Comparison of ENCODE assay signal across 23 cellular contexts in the genomic region with DNA sequence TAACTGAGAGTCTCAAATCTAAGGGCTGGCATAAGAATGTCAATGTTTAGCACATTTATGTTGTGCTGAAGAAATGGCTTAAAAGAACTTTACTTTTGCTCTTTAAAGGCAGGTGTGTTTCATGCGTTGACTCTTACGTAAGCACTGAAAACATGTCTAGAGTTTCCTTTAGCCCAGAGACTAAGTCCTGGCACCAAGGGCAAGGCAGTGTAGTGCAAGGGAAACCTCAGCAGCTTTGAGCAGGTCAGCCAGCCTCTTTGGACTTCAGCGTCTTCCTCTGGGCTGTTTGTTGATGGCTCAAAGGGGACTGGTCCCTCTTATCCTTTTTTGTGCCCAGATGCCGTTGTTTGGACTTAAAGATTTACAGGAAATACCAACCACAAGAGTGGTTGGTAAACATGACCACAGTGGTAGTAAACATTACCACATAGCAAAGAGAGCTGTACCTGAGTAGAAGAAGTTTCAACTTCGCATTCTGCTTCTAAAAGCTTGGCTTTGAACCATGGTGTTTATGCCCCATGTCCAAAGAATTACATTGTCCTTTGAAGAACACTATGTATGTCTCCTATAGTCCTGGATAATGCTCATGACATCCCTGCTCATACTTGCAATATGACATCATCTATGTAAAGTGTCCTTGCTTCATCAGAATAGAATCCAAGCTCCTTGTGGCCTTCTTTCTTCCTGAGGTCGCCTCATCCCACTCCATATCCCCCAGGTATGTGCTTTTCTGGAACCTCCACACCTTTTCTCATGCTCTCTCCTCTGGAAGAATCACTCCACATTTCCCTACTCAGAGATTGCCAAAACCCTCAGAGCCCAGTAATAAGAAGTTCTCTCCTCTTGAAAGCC. TPM values are rescaled to one million over a fixed set of nuclear protein-coding genes. Genes with fewer than 3 reads are reported as not detected.
DNase-seq lines count a peak whose midpoint lies in the region; ATAC-seq, FAIRE-seq and TF ChIP-seq lines count a peak whose summit lies in the region.
"Had no signal": no experiment of that assay in that cellular context is flagged by ENCODE, and none has a peak within 500 bp of the region (broad histone marks: within the 10 kb centered on the region; RNA-seq: fewer than 3 reads in every experiment).

No MANE protein-coding gene starts in this region.

- TF ChIP-seq CTCF in HepG2 (CRISPR knock-in tag; IDR thresholded peaks at IDR 0.05) (no peak), right lobe of liver (IDR thresholded peaks at IDR 0.05) (no peak), RWPE2 (IDR thresholded peaks at IDR 0.05; ENCODE audit: poor library complexity, severe bottlenecking) (no peak)

- intact Hi-C loops in HepG2 (cut with micrococcal nuclease; ENCODE audit: unreplicated experiment) (no loop called here), right lobe of liver (cut with DNase I) (no loop called here)

- no peaks in the 10 kb centered on the region for H3K36me3 ChIP-seq in HepG2 (replicated peaks in 1 of 2; ENCODE audit: control insufficient read depth in 1 of 2, insufficient read depth in 2 of 2, low read length in 2 of 2)
- H3K36me3 ChIP-seq in right lobe of liver, result no peaks in the 10 kb centered on the region
- H3K36me3 ChIP-seq in RWPE2 (ENCODE audit: low read depth), result no peaks in the 10 kb centered on the region

- no peak overlapping the region for H3K4me3 ChIP-seq in HepG2 (replicated peaks in 1 of 3; ENCODE audit: insufficient read depth in 1 of 3, low read depth in 2 of 3, low read length in 3 of 3)
- no peak overlapping the region for H3K4me3 ChIP-seq in right lobe of liver
- no peak overlapping the region for H3K4me3 ChIP-seq in RWPE2 (ENCODE audit: severe bottlenecking)
- H3K4me3 ChIP-seq: BLaER1, PC-9, SK-N-MC had no signal

- H3K27me3 ChIP-seq in HepG2 (ENCODE audit: control insufficient read depth in 1 of 2, insufficient read depth in 2 of 2, low read length in 2 of 2), result peaks cover 0 to 4% of the 10 kb centered on the region in 2 experiments; a peak in 2 of 5 replicates
- H3K27me3 ChIP-seq in right lobe of liver, result no peaks in the 10 kb centered on the region
- H3K27me3 ChIP-seq in RWPE2 (ENCODE audit: insufficient read depth, poor library complexity, severe bottlenecking), result no peaks in the 10 kb centered on the region
- H3K27me3 ChIP-seq: BLaER1 had no signal

- DNase-seq in HepG2 (ENCODE audit: low spot score), result no peak
- DNase-seq in right lobe of liver, result no peak
- no peak for DNase-seq in RWPE2 (ENCODE audit: low spot score)
- DNase-seq in kidney tubule cell (ENCODE audit: low spot score), result peak; percentile 68
- DNase-seq in effector CD4-positive, alpha-beta T cell, result no peak
- DNase-seq in islet precursor cell, result no peak
- DNase-seq in pons (ENCODE audit: low spot score), result no peak
- DNase-seq: CD8-positive, alpha-beta T cell; DND-41; MM.1S; NCI-H1092 treated with DMSO at 0.1 percent for 48 hours; NCI-H1694; NCI-H345; NCI-H774; PC-9 had no signal

- no peak overlapping the region for H3K9ac ChIP-seq in HepG2 (ENCODE audit: insufficient read depth, low read depth, low read length)
- H3K9ac ChIP-seq: BLaER1, KMS-11 had no signal

- no peaks in the 10 kb centered on the region for H4K20me1 ChIP-seq in HepG2 (ENCODE audit: insufficient read depth, low read length)

- H3K4me2 ChIP-seq in HepG2 (ENCODE audit: low read depth, low read length), result no peak overlapping the region
- H3K4me2 ChIP-seq: BLaER1, KMS-11, PC-9 had no signal

- no peak overlapping the region for H3K27ac ChIP-seq in HepG2 (ENCODE audit: extremely low read length, insufficient read depth, low read length)
- no peak overlapping the region for H3K27ac ChIP-seq in right lobe of liver
- peak overlapping the region; percentile 96 for H3K27ac ChIP-seq in RWPE2 (ENCODE audit: poor library complexity, severe bottlenecking)
- H3K27ac ChIP-seq: BLaER1, KMS-11, PC-9, SK-N-MC had no signal

- POLR2A ChIA-PET in HepG2 (lab: Yijun Ruan, JAX), result no interaction called here

- H2AFZ ChIP-seq in HepG2 (ENCODE audit: low read length), result no peak overlapping the region
- H2AFZ ChIP-seq: PC-9 had no signal

- no peaks in the 10 kb centered on the region for H3K4me1 ChIP-seq in HepG2 (ENCODE audit: insufficient read depth, low read length)
- H3K4me1 ChIP-seq in right lobe of liver, result no peaks in the 10 kb centered on the region
- H3K4me1 ChIP-seq in RWPE2 (ENCODE audit: insufficient read depth, poor library complexity, severe bottlenecking), result peaks cover 66% of the 10 kb centered on the region

- no peaks in the 10 kb centered on the region for H3K9me3 ChIP-seq in HepG2 (ENCODE audit: low read length)
- H3K9me3 ChIP-seq in right lobe of liver, result no peaks in the 10 kb centered on the region
- no peaks in the 10 kb centered on the region for H3K9me3 ChIP-seq in RWPE2 (ENCODE audit: severe bottlenecking)

- no peak for FAIRE-seq in HepG2 (lab: Jason Lieb, UNC)
- FAIRE-seq: D721Med, GM12892, H1 had no signal

- WGBS in HepG2 (ENCODE audit: low lambda C conversion rate), result 11% methylated on average over 6 of the region's 6 CpGs
- WGBS in right lobe of liver (ENCODE audit: insufficient coverage, low coverage, low lambda C conversion rate, missing lambda C conversion rate), result 60% methylated on average over 5 of the region's 6 CpGs

- BruUV-seq in HepG2 (replicated peaks; lab: Mats Ljungman, UMichigan), result no TSS peak

- in situ Hi-C loops in HepG2 (cut with HindIII; ENCODE audit: extremely low pct_ligation_motif_present, low pct_unique_long_range_greater_than_20kb), result no loop called here

- no peak for TF ChIP-seq RAD21 in HepG2 (CRISPR knock-in tag; IDR thresholded peaks at IDR 0.05)

- no peaks in the 10 kb centered on the region for H3K79me2 ChIP-seq in HepG2 (ENCODE audit: insufficient read depth, low read length)

- TF ChIP-seq EP300 in HepG2 (IDR thresholded peaks at IDR 0.05; ENCODE audit: low read depth in 2 of 2, low read length in 2 of 2) (no peak), HepG2 (CRISPR knock-in tag; IDR thresholded peaks at IDR 0.05; ENCODE audit: borderline replicate concordance) (no peak)

- ATAC-seq in HepG2 (no peak), right lobe of liver (no peak), RWPE2 (ENCODE audit: low read depth) (no peak), SK-N-SH treated with all-trans-retinoic acid at 6 μM for 48 hours (no peak)
- ATAC-seq: CD8-positive, alpha-beta T cell; Right ventricle myocardium inferior had no signal

- CTCF ChIA-PET in HepG2 (lab: Yijun Ruan, JAX; ENCODE audit: low intra/inter-chr PET ratio, low total read pairs), result no interaction called here

- TF ChIP-seq POLR2A in HepG2 (IDR thresholded peaks at IDR 0.05; ENCODE audit: insufficient read depth in 1 of 2, low read depth in 2 of 2, low read length in 2 of 2) (no peak), right lobe of liver (IDR thresholded peaks at IDR 0.05) (no peak)

TF ChIP-seq in HepG2, 621 proteins besides CTCF, POLR2A, EP300 and RAD21:
- 0 out of 2 replicates have a peak, but pooled peaks have one; percentile 31 for TF ChIP-seq ATF7 (IDR thresholded peaks at IDR 0.05)
- no peak for TF ChIP-seq ATF7 (CRISPR knock-in tag; IDR thresholded peaks at IDR 0.05)
- no peak for TF ChIP-seq ZNF20 (CRISPR knock-in tag; IDR thresholded peaks at IDR 0.05)

TF ChIP-seq in SK-N-SH treated with all-trans-retinoic acid at 6 μM for 48 hours, 23 proteins besides CTCF, POLR2A, EP300 and RAD21:
- TF ChIP-seq CSDC2 (CRISPR knock-in tag; IDR thresholded peaks at IDR 0.05) (no peak), TOX (CRISPR knock-in tag; IDR thresholded peaks at IDR 0.05; ENCODE audit: borderline replicate concordance) (no peak), ZFP3 (CRISPR knock-in tag; IDR thresholded peaks at IDR 0.05) (no peak), ESRRG (CRISPR knock-in tag; IDR thresholded peaks at IDR 0.05) (no peak), ZNF565 (CRISPR knock-in tag; conservative IDR thresholded peaks at IDR 0.05; ENCODE audit: low read depth) (no peak)
- TF ChIP-seq, protein P1, sequence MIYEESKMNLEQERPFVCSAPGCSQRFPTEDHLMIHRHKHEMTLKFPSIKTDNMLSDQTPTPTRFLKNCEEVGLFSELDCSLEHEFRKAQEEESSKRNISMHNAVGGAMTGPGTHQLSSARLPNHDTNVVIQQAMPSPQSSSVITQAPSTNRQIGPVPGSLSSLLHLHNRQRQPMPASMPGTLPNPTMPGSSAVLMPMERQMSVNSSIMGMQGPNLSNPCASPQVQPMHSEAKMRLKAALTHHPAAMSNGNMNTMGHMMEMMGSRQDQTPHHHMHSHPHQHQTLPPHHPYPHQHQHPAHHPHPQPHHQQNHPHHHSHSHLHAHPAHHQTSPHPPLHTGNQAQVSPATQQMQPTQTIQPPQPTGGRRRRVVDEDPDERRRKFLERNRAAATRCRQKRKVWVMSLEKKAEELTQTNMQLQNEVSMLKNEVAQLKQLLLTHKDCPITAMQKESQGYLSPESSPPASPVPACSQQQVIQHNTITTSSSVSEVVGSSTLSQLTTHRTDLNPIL (CRISPR knock-in tag; IDR thresholded peaks at IDR 0.05; ENCODE audit: low read depth), result no peak

RNA-seq across cellular contexts. Expression of gene TENM4, which starts 23.5 kb away (rescaled TPM):
- total RNA-seq in HepG2 (2016; rRNA removed; fragmentation: Illumina TruSeq; extraction: Trizol), result not detected in 2 replicates
- total RNA-seq in HepG2 (2016; cell fraction: cytosol; rRNA removed; fragmentation: Illumina TruSeq; extraction: Trizol; ENCODE audit: low read depth), result not detected in 2 replicates
- not detected in 2 replicates for total RNA-seq in HepG2 (2016; cell fraction: insoluble cytoplasmic fraction; rRNA removed; fragmentation: Illumina TruSeq; extraction: Trizol)
- not detected in 2 replicates for total RNA-seq in HepG2 (2016; cell fraction: membrane; rRNA removed; fragmentation: Illumina TruSeq; extraction: Trizol)
- not detected in 2 replicates for total RNA-seq in HepG2 (2016; cell fraction: nucleus; rRNA removed; fragmentation: Illumina TruSeq; extraction: Trizol)
- polyA plus RNA-seq in HepG2 (2011; rRNA removed), result under 0.01 TPM in 1 of 2 replicates, not detected in the other
- polyA plus RNA-seq in HepG2 (2011; cell fraction: cytosol; rRNA removed), result not detected in 2 replicates
- polyA plus RNA-seq in HepG2 (2011; cell fraction: nucleus; rRNA removed), result not detected in 2 replicates
- polyA plus RNA-seq in HepG2 (2012), result not detected in 2 replicates
- not detected in 2 replicates for polyA plus RNA-seq in HepG2 (2016; cell fraction: cytosol; fragmentation: Illumina TruSeq; extraction: Trizol; ENCODE audit: low read depth)
- not detected in 2 replicates for polyA plus RNA-seq in HepG2 (2016; cell fraction: insoluble cytoplasmic fraction; fragmentation: Illumina TruSeq; extraction: Trizol; ENCODE audit: low read depth)
- polyA plus RNA-seq in HepG2 (2016; cell fraction: membrane; fragmentation: Illumina TruSeq; extraction: Trizol; ENCODE audit: low read depth), result not detected in 2 replicates
- polyA plus RNA-seq in HepG2 (2016; cell fraction: nucleus; fragmentation: Illumina TruSeq; extraction: Trizol; ENCODE audit: insufficient read depth, low read depth), result not detected in 2 replicates
- 0.07 TPM in 1 of 2 replicates, not detected in the other for polyA minus RNA-seq in HepG2 (2011; rRNA and poly(A)+ RNA removed; ENCODE audit: low replicate concordance)
- not detected in 2 replicates for polyA minus RNA-seq in HepG2 (2011; cell fraction: cytosol; rRNA and poly(A)+ RNA removed)
- not detected in 2 replicates for polyA minus RNA-seq in HepG2 (2011; cell fraction: nucleus; rRNA and poly(A)+ RNA removed)
- under 1 TPM in 4 of 6 experiments, not detected in 2; 0.04 to 0.58 (median 0.14) TPM for total RNA-seq in right lobe of liver
- total RNA-seq: CD8-positive, alpha-beta T cell; PC-9 had no signal
